In genomic region chr5:75481024-75481423, GRCh38 we compare ENCODE assay signal across 2 cellular contexts.
TF ChIP-seq lines count a peak whose summit lies in the region.

No MANE protein-coding gene starts in this region.

TF ChIP-seq in GM23338, 12 proteins besides CTCF, POLR2A, EP300 and RAD21:
- TF ChIP-seq CREB1 (CRISPR knock-in tag; IDR thresholded peaks at IDR 0.05; ENCODE audit: low read depth), result no peak
- TF ChIP-seq ZNF114 (CRISPR knock-in tag; IDR thresholded peaks at IDR 0.05), result no peak
- TF ChIP-seq, protein P1, sequence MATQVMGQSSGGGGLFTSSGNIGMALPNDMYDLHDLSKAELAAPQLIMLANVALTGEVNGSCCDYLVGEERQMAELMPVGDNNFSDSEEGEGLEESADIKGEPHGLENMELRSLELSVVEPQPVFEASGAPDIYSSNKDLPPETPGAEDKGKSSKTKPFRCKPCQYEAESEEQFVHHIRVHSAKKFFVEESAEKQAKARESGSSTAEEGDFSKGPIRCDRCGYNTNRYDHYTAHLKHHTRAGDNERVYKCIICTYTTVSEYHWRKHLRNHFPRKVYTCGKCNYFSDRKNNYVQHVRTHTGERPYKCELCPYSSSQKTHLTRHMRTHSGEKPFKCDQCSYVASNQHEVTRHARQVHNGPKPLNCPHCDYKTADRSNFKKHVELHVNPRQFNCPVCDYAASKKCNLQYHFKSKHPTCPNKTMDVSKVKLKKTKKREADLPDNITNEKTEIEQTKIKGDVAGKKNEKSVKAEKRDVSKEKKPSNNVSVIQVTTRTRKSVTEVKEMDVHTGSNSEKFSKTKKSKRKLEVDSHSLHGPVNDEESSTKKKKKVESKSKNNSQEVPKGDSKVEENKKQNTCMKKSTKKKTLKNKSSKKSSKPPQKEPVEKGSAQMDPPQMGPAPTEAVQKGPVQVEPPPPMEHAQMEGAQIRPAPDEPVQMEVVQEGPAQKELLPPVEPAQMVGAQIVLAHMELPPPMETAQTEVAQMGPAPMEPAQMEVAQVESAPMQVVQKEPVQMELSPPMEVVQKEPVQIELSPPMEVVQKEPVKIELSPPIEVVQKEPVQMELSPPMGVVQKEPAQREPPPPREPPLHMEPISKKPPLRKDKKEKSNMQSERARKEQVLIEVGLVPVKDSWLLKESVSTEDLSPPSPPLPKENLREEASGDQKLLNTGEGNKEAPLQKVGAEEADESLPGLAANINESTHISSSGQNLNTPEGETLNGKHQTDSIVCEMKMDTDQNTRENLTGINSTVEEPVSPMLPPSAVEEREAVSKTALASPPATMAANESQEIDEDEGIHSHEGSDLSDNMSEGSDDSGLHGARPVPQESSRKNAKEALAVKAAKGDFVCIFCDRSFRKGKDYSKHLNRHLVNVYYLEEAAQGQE (IDR thresholded peaks at IDR 0.05; ENCODE audit: unreplicated experiment), result no peak
- TF ChIP-seq JUNB (IDR thresholded peaks at IDR 0.05; ENCODE audit: unreplicated experiment), result no peak
- no peak for TF ChIP-seq NANOG (IDR thresholded peaks at IDR 0.05; ENCODE audit: borderline replicate concordance)
- no peak for TF ChIP-seq POLR2AphosphoS5 (IDR thresholded peaks at IDR 0.05; ENCODE audit: low read depth)
- TF ChIP-seq ZNF331 (CRISPR knock-in tag; IDR thresholded peaks at IDR 0.05; ENCODE audit: low read depth), result no peak
- TF ChIP-seq, protein P2, sequence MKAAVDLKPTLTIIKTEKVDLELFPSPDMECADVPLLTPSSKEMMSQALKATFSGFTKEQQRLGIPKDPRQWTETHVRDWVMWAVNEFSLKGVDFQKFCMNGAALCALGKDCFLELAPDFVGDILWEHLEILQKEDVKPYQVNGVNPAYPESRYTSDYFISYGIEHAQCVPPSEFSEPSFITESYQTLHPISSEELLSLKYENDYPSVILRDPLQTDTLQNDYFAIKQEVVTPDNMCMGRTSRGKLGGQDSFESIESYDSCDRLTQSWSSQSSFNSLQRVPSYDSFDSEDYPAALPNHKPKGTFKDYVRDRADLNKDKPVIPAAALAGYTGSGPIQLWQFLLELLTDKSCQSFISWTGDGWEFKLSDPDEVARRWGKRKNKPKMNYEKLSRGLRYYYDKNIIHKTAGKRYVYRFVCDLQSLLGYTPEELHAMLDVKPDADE (IDR thresholded peaks at IDR 0.05), result no peak
- TF ChIP-seq EZH2phosphoT487 (IDR thresholded peaks at IDR 0.05; ENCODE audit: unreplicated experiment), result no peak
- TF ChIP-seq STAT1 (IDR thresholded peaks at IDR 0.05; ENCODE audit: unreplicated experiment), result no peak

TF ChIP-seq in H1, 55 proteins besides CTCF, POLR2A, EP300 and RAD21:
- TF ChIP-seq ZNF274 (IDR thresholded peaks at IDR 0.05; ENCODE audit: borderline replicate concordance, extremely low read depth, low read length) (no peak), CBX5 (IDR thresholded peaks at IDR 0.05; ENCODE audit: low read depth, low read length) (no peak), TAF1 (IDR thresholded peaks at IDR 0.05; ENCODE audit: low read depth, low read length) (no peak), CEBPB (IDR thresholded peaks at IDR 0.05; ENCODE audit: low read depth, low read length) (no peak), JUND (IDR thresholded peaks at IDR 0.05; ENCODE audit: low read length) (no peak), MAFK (IDR thresholded peaks at IDR 0.05; ENCODE audit: low read depth, low read length) (no peak), RNF2 (IDR thresholded peaks at IDR 0.05; ENCODE audit: borderline replicate concordance, low read depth, low read length, missing control alignments, poor library complexity, severe bottlenecking) (no peak)
- TF ChIP-seq, protein P3, sequence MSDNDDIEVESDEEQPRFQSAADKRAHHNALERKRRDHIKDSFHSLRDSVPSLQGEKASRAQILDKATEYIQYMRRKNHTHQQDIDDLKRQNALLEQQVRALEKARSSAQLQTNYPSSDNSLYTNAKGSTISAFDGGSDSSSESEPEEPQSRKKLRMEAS (IDR thresholded peaks at IDR 0.05), result no peak
